ENCODE assay signal across 15 cellular contexts in the genomic region with DNA sequence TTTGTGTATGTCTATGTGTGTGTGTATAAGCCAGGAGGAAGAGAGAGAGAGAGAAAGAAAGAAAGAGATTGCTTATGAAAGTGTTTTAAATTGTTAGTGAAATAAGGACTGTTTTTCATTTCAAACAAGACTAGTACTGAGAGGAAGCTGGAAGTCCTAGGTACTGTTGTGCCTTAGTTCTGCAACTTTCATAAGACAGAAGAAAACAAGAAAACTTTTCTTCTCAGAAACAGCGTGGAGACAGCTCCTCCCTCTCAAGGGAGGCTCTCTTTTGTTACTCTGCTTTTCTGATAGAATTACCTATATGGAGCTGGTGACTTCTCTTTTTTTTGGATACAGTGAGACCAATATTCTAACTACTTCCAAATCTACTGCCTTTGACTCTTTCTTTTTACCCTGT.
DNase-seq lines count a peak whose midpoint lies in the region; ATAC-seq and TF ChIP-seq lines count a peak whose summit lies in the region.
"Had no signal": no experiment of that assay in that cellular context is flagged by ENCODE, and none has a peak within 500 bp of the region (broad histone marks: within the 10 kb centered on the region; RNA-seq: fewer than 3 reads in every experiment).

No MANE protein-coding gene starts in this region.

- H3K4me3 ChIP-seq in SU-DHL-6 (ENCODE audit: insufficient read depth, low read length, poor library complexity, severe bottlenecking) = no peak overlapping the region
- no peak overlapping the region for H3K4me3 ChIP-seq in mucosa of descending colon

- H3K79me2 ChIP-seq in SU-DHL-6 (ENCODE audit: insufficient read depth, low read length) = no peaks in the 10 kb centered on the region

- H3K9me3 ChIP-seq in SU-DHL-6 (ENCODE audit: insufficient read depth, low read length) = no peaks in the 10 kb centered on the region
- no peaks in the 10 kb centered on the region for H3K9me3 ChIP-seq in mucosa of descending colon

- H4K20me1 ChIP-seq in SU-DHL-6 (ENCODE audit: low read depth, low read length) = no peaks in the 10 kb centered on the region

- no peak for TF ChIP-seq CTCF in SU-DHL-6 (IDR thresholded peaks at IDR 0.05; ENCODE audit: insufficient read depth, low read length, poor library complexity, severe bottlenecking)
- TF ChIP-seq CTCF in mucosa of descending colon (IDR thresholded peaks at IDR 0.05) = no peak

- no peaks in the 10 kb centered on the region for H3F3A ChIP-seq in SU-DHL-6 (ENCODE audit: insufficient read depth)

- H3K27me3 ChIP-seq in SU-DHL-6 (ENCODE audit: low read length) = no peaks in the 10 kb centered on the region

- ATAC-seq in GM18868 (IDR thresholded peaks at IDR 0.05; ENCODE audit: unreplicated experiment) = peak; percentile 45
- peak; percentile 76 for ATAC-seq in GM21529 (IDR thresholded peaks at IDR 0.05; ENCODE audit: unreplicated experiment)
- ATAC-seq in HG03095 (IDR thresholded peaks at IDR 0.05; ENCODE audit: unreplicated experiment) = peak; percentile 72
- ATAC-seq in mucosa of descending colon = no peak
- ATAC-seq: activated CD8-positive, alpha-beta T cell treated with anti-CD3 and anti-CD28 coated beads, Interleukin-2, amount 10 ng/mL, durations not matched to agents 7 days and 5 days; HepG2; naive thymus-derived CD4-positive, alpha-beta T cell had no signal

- no peak overlapping the region for H3K9ac ChIP-seq in SU-DHL-6 (ENCODE audit: low read length)

- H3K4me2 ChIP-seq in SU-DHL-6 (ENCODE audit: low read depth, low read length, poor library complexity, severe bottlenecking) = peak overlapping the region; percentile 41

- H3K9me2 ChIP-seq in SU-DHL-6 (replicated peaks; ENCODE audit: insufficient read depth, low read length) = no peaks in the 10 kb centered on the region

- no peaks in the 10 kb centered on the region for H3K4me1 ChIP-seq in mucosa of descending colon (ENCODE audit: low read depth)

- H2AFZ ChIP-seq in SU-DHL-6 (ENCODE audit: low read depth, low read length, severe bottlenecking) = no peak overlapping the region

- intact Hi-C loops in mucosa of descending colon (cut with DNase I, micrococcal nuclease) = no loop called here

- no peak overlapping the region for H3K27ac ChIP-seq in SU-DHL-6 (ENCODE audit: low read depth, low read length)

- no peak for DNase-seq in GDM1 (lab: John Stamatoyannopoulos, UW)
- no peak for DNase-seq in mucosa of descending colon
- DNase-seq in activated gamma-delta T cell treated with Interleukin-2 at 50 U/mL for 16 hours = no peak
- no peak for DNase-seq in NCI-H1436 (lab: John Stamatoyannopoulos, UW)
- DNase-seq: activated CD8-positive, alpha-beta T cell treated with anti-CD3 and anti-CD28 coated beads, Interleukin-2, amount 10 ng/mL, durations not matched to agents 7 days and 5 days; activated naive CD8-positive, alpha-beta T cell treated with anti-CD3 and anti-CD28 coated beads, Interleukin-2, amount 10 ng/mL, durations not matched to agents 7 days and 5 days; C1 segment of cervical spinal cord; cortex of kidney; naive thymus-derived CD4-positive, alpha-beta T cell; NCI-H1694 had no signal

- no peaks in the 10 kb centered on the region for H3K36me3 ChIP-seq in SU-DHL-6 (ENCODE audit: low read length)
- no peaks in the 10 kb centered on the region for H3K36me3 ChIP-seq in mucosa of descending colon (ENCODE audit: low read depth)
